Comparison of ENCODE assay signal across 10 cellular contexts in the genomic region with DNA sequence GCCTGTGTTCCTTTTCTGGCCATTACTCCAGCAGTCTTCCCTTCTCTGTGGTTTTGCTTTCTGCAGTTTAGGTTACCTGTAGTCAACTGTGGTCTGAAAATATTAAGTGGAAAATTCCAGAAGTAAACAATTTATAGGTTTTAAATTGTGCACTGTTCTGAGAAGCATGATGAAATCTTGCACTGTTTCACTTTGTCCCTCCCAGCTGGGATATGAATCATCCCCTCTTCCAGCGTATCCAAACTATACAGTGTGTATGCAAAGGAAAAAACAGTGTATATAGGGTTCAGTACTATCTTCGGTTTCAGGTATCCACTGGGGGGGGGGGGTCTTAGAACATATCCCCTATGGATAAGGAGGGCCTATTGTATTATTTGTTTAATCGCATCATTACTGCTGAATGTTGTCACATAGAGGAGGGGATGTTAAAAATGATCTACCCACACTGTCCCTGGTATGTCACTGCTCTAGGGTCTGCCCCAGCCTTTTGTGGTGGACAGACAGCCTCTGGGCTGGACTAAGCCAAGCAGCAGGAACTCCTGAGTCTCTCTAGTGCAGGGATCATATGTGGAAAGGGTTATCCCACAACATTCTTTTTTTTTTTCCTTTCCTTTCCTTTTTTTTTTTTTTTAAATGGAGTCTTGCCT.
DNase-seq lines count a peak whose midpoint lies in the region.
"Had no signal": no experiment of that assay in that cellular context is flagged by ENCODE, and none has a peak within 500 bp of the region (broad histone marks: within the 10 kb centered on the region; RNA-seq: fewer than 3 reads in every experiment).

No MANE protein-coding gene starts in this region.

- peaks cover 21% of the 10 kb centered on the region for H3K4me1 ChIP-seq in SJSA1 (replicated peaks)

- CTCF ChIA-PET in activated naive CD4-positive, alpha-beta T cell treated with anti-CD3 and anti-CD28 coated beads for 36 hours (lab: Charles Lee): interaction anchor here (0.7 to 0.9 kb wide), 3 partner anchors 31 to 860 kb away, joined by 3 to 4 read pairs (median 3); no protein-coding TSS in a partner anchor

- no peaks in the 10 kb centered on the region for H3K36me3 ChIP-seq in SJSA1

- H3K9me3 ChIP-seq in SJSA1 (replicated peaks): no peaks in the 10 kb centered on the region

- no peaks in the 10 kb centered on the region for H3K9me3 Mint-ChIP-seq in activated naive CD4-positive, alpha-beta T cell treated with anti-CD3 and anti-CD28 coated beads for 36 hours
- H3K9me3 Mint-ChIP-seq: CD8-positive, alpha-beta memory T cell; neural crest cell had no signal

- no peak overlapping the region for H3K27ac Mint-ChIP-seq in activated naive CD4-positive, alpha-beta T cell treated with anti-CD3 and anti-CD28 coated beads for 36 hours

- no peak overlapping the region for H3K4me3 Mint-ChIP-seq in activated naive CD4-positive, alpha-beta T cell treated with anti-CD3 and anti-CD28 coated beads for 36 hours
- H3K4me3 Mint-ChIP-seq: neural crest cell had no signal

- H3K4me3 ChIP-seq in SJSA1: no peak overlapping the region

- DNase-seq in activated naive CD4-positive, alpha-beta T cell treated with anti-CD3 and anti-CD28 coated beads for 36 hours: peak; percentile 32
- DNase-seq in activated naive CD4-positive, alpha-beta T cell (lab: John Stamatoyannopoulos, UW): no peak
- DNase-seq in SJSA1 (ENCODE audit: low read depth in 1 of 2, low spot score in 2 of 2) (peak in 1 of 2 experiments; percentile 34), epithelial cell of prostate (ENCODE audit: low read depth, low spot score) (no peak), substantia nigra (lab: John Stamatoyannopoulos, UW) (no peak), Kasumi-1 (lab: John Stamatoyannopoulos, UW) (no peak), SKM-1 treated with dmso at 0.1 percent for 144 hours (lab: John Stamatoyannopoulos, UW; ENCODE audit: unreplicated experiment) (no peak), ecto neural progenitor cell (ENCODE audit: low spot score) (no peak)
- DNase-seq: CD8-positive, alpha-beta memory T cell had no signal

- H3K36me3 Mint-ChIP-seq in activated naive CD4-positive, alpha-beta T cell treated with anti-CD3 and anti-CD28 coated beads for 36 hours (ENCODE audit: low read depth): peaks cover 2% of the 10 kb centered on the region
- H3K36me3 Mint-ChIP-seq: CD8-positive, alpha-beta memory T cell had no signal

- intact Hi-C loops in activated naive CD4-positive, alpha-beta T cell treated with anti-CD3 and anti-CD28 coated beads for 36 hours (cut with micrococcal nuclease): no loop called here

- H3K27me3 ChIP-seq in SJSA1 (replicated peaks): no peaks in the 10 kb centered on the region

- H3K4me1 Mint-ChIP-seq in activated naive CD4-positive, alpha-beta T cell treated with anti-CD3 and anti-CD28 coated beads for 36 hours (ENCODE audit: low read depth): peaks cover 47% of the 10 kb centered on the region

- peak overlapping the region; percentile 37; the same call in 1 of the 2 replicates for H3K27ac ChIP-seq in SJSA1
- H3K27ac ChIP-seq in epithelial cell of prostate: peak overlapping the region; percentile 77
- H3K27ac ChIP-seq in substantia nigra (ENCODE audit: low read depth, low read length, poor library complexity, severe bottlenecking): peak overlapping the region; percentile 5

- H3K27me3 Mint-ChIP-seq in activated naive CD4-positive, alpha-beta T cell treated with anti-CD3 and anti-CD28 coated beads for 36 hours (ENCODE audit: low read depth): peaks cover 3% of the 10 kb centered on the region
- H3K27me3 Mint-ChIP-seq: CD8-positive, alpha-beta memory T cell had no signal

Comparison
In these comparisons a context has a peak if more than half of its experiments do, and no peak if none do; other contexts are left out.
1. H3K27ac ChIP-seq: peak in every context shown above with its lines; median percentile 77 in epithelial cell of prostate; 37 in SJSA1; 5 in substantia nigra.